1 cellular context compared by ENCODE assay signal in genomic region chr16:11407047-11407982, GRCh38.
TF ChIP-seq lines count a peak whose summit lies in the region.

No MANE protein-coding gene starts in this region.

TF ChIP-seq in HepG2, 621 proteins besides CTCF, POLR2A, EP300 and RAD21 (continued from another document and continues in another):
- TF ChIP-seq ZNF7 (CRISPR knock-in tag; IDR thresholded peaks at IDR 0.05) (no peak), ZNF547 (CRISPR knock-in tag; IDR thresholded peaks at IDR 0.05) (0 out of 2 replicates have a peak, but pooled peaks have one; percentile 45), ARID4A (CRISPR knock-in tag; IDR thresholded peaks at IDR 0.05; ENCODE audit: borderline replicate concordance) (no peak), ZNF746 (CRISPR knock-in tag; IDR thresholded peaks at IDR 0.05) (no peak), ZNF773 (CRISPR knock-in tag; IDR thresholded peaks at IDR 0.05; ENCODE audit: borderline replicate concordance) (no peak), BATF2 (CRISPR knock-in tag; IDR thresholded peaks at IDR 0.05) (no peak), RFX1 (IDR thresholded peaks at IDR 0.05) (no peak; the same call in 1 of the 2 replicates), HNRNPUL1 (IDR thresholded peaks at IDR 0.05; ENCODE audit: low read depth, low read length) (no peak), GTF2F1 (IDR thresholded peaks at IDR 0.05; ENCODE audit: low read length) (no peak), ZNF44 (CRISPR knock-in tag; IDR thresholded peaks at IDR 0.05) (no peak), ELF1 (CRISPR knock-in tag; IDR thresholded peaks at IDR 0.05) (no peak), FOXA1 (IDR thresholded peaks at IDR 0.05) (no peak), FOXA1 (CRISPR knock-in tag; IDR thresholded peaks at IDR 0.05) (no peak), ZBTB2 (CRISPR knock-in tag; IDR thresholded peaks at IDR 0.05; ENCODE audit: low read depth) (no peak), MXI1 (IDR thresholded peaks at IDR 0.05; ENCODE audit: borderline replicate concordance, low read depth, low read length) (0 out of 3 replicates have a peak, but pooled peaks have one; percentile 11), ZNF136 (CRISPR knock-in tag; IDR thresholded peaks at IDR 0.05; ENCODE audit: low read depth) (no peak), ZNF83 (CRISPR knock-in tag; IDR thresholded peaks at IDR 0.05; ENCODE audit: borderline replicate concordance) (no peak), ZBTB7B (CRISPR knock-in tag; IDR thresholded peaks at IDR 0.05) (no peak), ZNF704 (CRISPR knock-in tag; IDR thresholded peaks at IDR 0.05; ENCODE audit: borderline replicate concordance) (no peak), CREBL2 (CRISPR knock-in tag; IDR thresholded peaks at IDR 0.05; ENCODE audit: borderline replicate concordance) (no peak), ZNF577 (CRISPR knock-in tag; IDR thresholded peaks at IDR 0.05; ENCODE audit: borderline replicate concordance, low read depth) (no peak), GLMP (CRISPR knock-in tag; IDR thresholded peaks at IDR 0.05; ENCODE audit: borderline replicate concordance) (no peak), GPN1 (CRISPR knock-in tag; IDR thresholded peaks at IDR 0.05; ENCODE audit: borderline replicate concordance) (no peak), ZNF549 (CRISPR knock-in tag; IDR thresholded peaks at IDR 0.05) (no peak), ZFP62 (CRISPR knock-in tag; IDR thresholded peaks at IDR 0.05) (no peak), LCORL (IDR thresholded peaks at IDR 0.05) (no peak), LCORL (CRISPR knock-in tag; IDR thresholded peaks at IDR 0.05) (no peak), SATB2 (CRISPR knock-in tag; IDR thresholded peaks at IDR 0.05) (no peak), ZNF337 (CRISPR knock-in tag; IDR thresholded peaks at IDR 0.05; ENCODE audit: borderline replicate concordance, low read depth) (no peak), CEBPZ (IDR thresholded peaks at IDR 0.05; ENCODE audit: low read length) (no peak), NBN (conservative IDR thresholded peaks at IDR 0.05) (no peak), ZNF331 (CRISPR knock-in tag; IDR thresholded peaks at IDR 0.05) (0 out of 2 replicates have a peak, but pooled peaks have one; percentile 9), ZNF619 (CRISPR knock-in tag; IDR thresholded peaks at IDR 0.05) (0 out of 2 replicates have a peak, but pooled peaks have one; percentile 64), MZF1 (CRISPR knock-in tag; IDR thresholded peaks at IDR 0.05; ENCODE audit: borderline replicate concordance) (no peak), RBAK (CRISPR knock-in tag; IDR thresholded peaks at IDR 0.05) (0 out of 2 replicates have a peak, but pooled peaks have one; percentile 18), IRX3 (CRISPR knock-in tag; IDR thresholded peaks at IDR 0.05; ENCODE audit: borderline replicate concordance, low read depth) (no peak), EZH2 (conservative IDR thresholded peaks at IDR 0.05; ENCODE audit: low read depth, low read length) (no peak), ZNF761 (CRISPR knock-in tag; conservative IDR thresholded peaks at IDR 0.05) (no peak), ZNF878 (CRISPR knock-in tag; IDR thresholded peaks at IDR 0.05) (no peak), ELF3 (CRISPR knock-in tag; IDR thresholded peaks at IDR 0.05) (no peak), TSC22D2 (CRISPR knock-in tag; IDR thresholded peaks at IDR 0.05; ENCODE audit: borderline replicate concordance) (no peak), ZNF280B (CRISPR knock-in tag; IDR thresholded peaks at IDR 0.05; ENCODE audit: borderline replicate concordance) (0 out of 2 replicates have a peak, but pooled peaks have one; percentile 59), ZSCAN25 (CRISPR knock-in tag; IDR thresholded peaks at IDR 0.05) (no peak), SP140L (CRISPR knock-in tag; IDR thresholded peaks at IDR 0.05; ENCODE audit: borderline replicate concordance) (no peak), ZNF792 (CRISPR knock-in tag; IDR thresholded peaks at IDR 0.05) (no peak), KAT7 (CRISPR knock-in tag; IDR thresholded peaks at IDR 0.05; ENCODE audit: borderline replicate concordance) (no peak), ZBTB10 (CRISPR knock-in tag; IDR thresholded peaks at IDR 0.05; ENCODE audit: borderline replicate concordance) (no peak), TMF1 (CRISPR knock-in tag; IDR thresholded peaks at IDR 0.05; ENCODE audit: low read depth) (no peak), ZNF558 (CRISPR knock-in tag; IDR thresholded peaks at IDR 0.05; ENCODE audit: borderline replicate concordance) (no peak), SIN3A (IDR thresholded peaks at IDR 0.05; ENCODE audit: borderline replicate concordance, low read depth, low read length) (no peak), NR2C2 (CRISPR knock-in tag; IDR thresholded peaks at IDR 0.05; ENCODE audit: borderline replicate concordance) (no peak), TFE3 (CRISPR knock-in tag; IDR thresholded peaks at IDR 0.05) (no peak)
